ENCODE assay signal across 7 cellular contexts in genomic region chr9:88075966-88076285, GRCh38.
A peak's percentile ranks its signal among the peaks of the same experiment; 100 is the strongest.
DNase-seq lines count a peak whose midpoint lies in the region; TF ChIP-seq lines count a peak whose summit lies in the region.

No MANE protein-coding gene starts in this region.

- peak overlapping the region; percentile 87 for H3K4me3 Mint-ChIP-seq in HFFc6
- H3K4me3 Mint-ChIP-seq in activated CD4-positive, alpha-beta memory T cell treated with anti-CD3 and anti-CD28 coated beads, Interleukin-2, amount 10 ng/mL, durations not matched to agents 7 days and 5 days = peak overlapping the region; percentile 63

- POLR2A ChIA-PET in activated CD4-positive, alpha-beta memory T cell treated with anti-CD3 and anti-CD28 coated beads, Interleukin-2, amount 10 ng/mL, durations not matched to agents 7 days and 5 days (lab: Charles Lee) = no interaction called here

- no peaks in the 10 kb centered on the region for H3K36me3 Mint-ChIP-seq in HFFc6 (ENCODE audit: low read depth)
- H3K36me3 Mint-ChIP-seq in activated CD4-positive, alpha-beta memory T cell treated with anti-CD3 and anti-CD28 coated beads, Interleukin-2, amount 10 ng/mL, durations not matched to agents 7 days and 5 days (ENCODE audit: low read depth) = no peaks in the 10 kb centered on the region

- H3K9me3 Mint-ChIP-seq in HFFc6 = no peaks in the 10 kb centered on the region; the same call in 1 of the 2 replicates
- no peaks in the 10 kb centered on the region for H3K9me3 Mint-ChIP-seq in activated CD4-positive, alpha-beta memory T cell treated with anti-CD3 and anti-CD28 coated beads, Interleukin-2, amount 10 ng/mL, durations not matched to agents 7 days and 5 days

- DNase-seq in HFFc6 = no peak
- DNase-seq in activated CD4-positive, alpha-beta memory T cell treated with anti-CD3 and anti-CD28 coated beads, Interleukin-2, amount 10 ng/mL, durations not matched to agents 7 days and 5 days = no peak
- DNase-seq in iPS DF 19.7 (ENCODE audit: low read depth, low spot score) = peak; percentile 25
- DNase-seq in HCEC 1CT = no peak
- no peak for DNase-seq in mesenteric fat pad (ENCODE audit: low spot score)
- no peak for DNase-seq in dermis blood vessel endothelial cell

- H3K4me3 ChIP-seq in skin epidermis = peak overlapping the region; percentile 32 to 58 (median 42)

- H3K27ac Mint-ChIP-seq in HFFc6 = peak overlapping the region; percentile 61; the same call in 1 of the 2 replicates
- H3K27ac Mint-ChIP-seq in activated CD4-positive, alpha-beta memory T cell treated with anti-CD3 and anti-CD28 coated beads, Interleukin-2, amount 10 ng/mL, durations not matched to agents 7 days and 5 days = no peak overlapping the region

- peaks cover 5% of the 10 kb centered on the region for H3K27me3 Mint-ChIP-seq in HFFc6 (ENCODE audit: insufficient read depth)
- H3K27me3 Mint-ChIP-seq in activated CD4-positive, alpha-beta memory T cell treated with anti-CD3 and anti-CD28 coated beads, Interleukin-2, amount 10 ng/mL, durations not matched to agents 7 days and 5 days = peaks cover 68% of the 10 kb centered on the region

- peaks cover 38% of the 10 kb centered on the region for H3K4me1 Mint-ChIP-seq in HFFc6 (ENCODE audit: low read depth)
- peaks cover 13% of the 10 kb centered on the region for H3K4me1 Mint-ChIP-seq in activated CD4-positive, alpha-beta memory T cell treated with anti-CD3 and anti-CD28 coated beads, Interleukin-2, amount 10 ng/mL, durations not matched to agents 7 days and 5 days

- H3K27ac ChIP-seq in skin epidermis = peak overlapping the region in 1 of 21 experiments; percentile 59

- TF ChIP-seq CTCF in HFFc6 (IDR thresholded peaks at IDR 0.05) = no peak

- CTCF ChIA-PET in activated CD4-positive, alpha-beta memory T cell treated with anti-CD3 and anti-CD28 coated beads, Interleukin-2, amount 10 ng/mL, durations not matched to agents 7 days and 5 days (lab: Charles Lee) = interaction anchor here (0.6 to 1.6 kb wide), 7 partner anchors 10 to 671 kb away, joined by 3 to 6 read pairs (median 3); no protein-coding TSS in a partner anchor
